Comparison of ENCODE assay signal across 10 cellular contexts in the genomic region with DNA sequence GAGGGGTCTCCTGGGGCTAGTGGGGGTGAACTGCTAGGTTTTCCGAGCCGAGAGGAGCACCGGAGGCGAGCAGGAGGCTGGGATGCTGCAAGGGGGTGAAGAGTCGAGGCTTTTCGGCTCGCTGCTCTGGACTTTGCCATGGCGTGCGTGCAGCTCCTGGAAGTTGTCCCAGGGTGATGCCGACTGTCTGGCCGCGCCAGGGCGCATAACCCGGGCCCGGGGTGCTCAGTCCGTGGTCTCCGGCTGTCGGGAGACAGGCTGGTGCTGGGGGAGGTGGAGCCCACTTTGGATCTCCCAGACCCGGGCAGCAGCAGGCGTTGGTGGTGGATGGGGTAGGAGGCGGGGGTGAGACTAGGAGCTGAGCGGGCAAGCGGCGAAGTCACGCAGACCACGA. TPM values are rescaled to one million over a fixed set of nuclear protein-coding genes. Genes with fewer than 3 reads are reported as not detected.
DNase-seq lines count a peak whose midpoint lies in the region; ATAC-seq, FAIRE-seq and TF ChIP-seq lines count a peak whose summit lies in the region.
"Had no signal": no experiment of that assay in that cellular context is flagged by ENCODE, and none has a peak within 500 bp of the region (broad histone marks: within the 10 kb centered on the region; RNA-seq: fewer than 3 reads in every experiment).

No MANE protein-coding gene starts in this region.

- H3K4me3 ChIP-seq in GM23338: peak overlapping the region; percentile 64
- no peak overlapping the region for H3K4me3 ChIP-seq in GM12878
- H3K4me3 ChIP-seq in iPS-18a (ENCODE audit: low read length): peak overlapping the region; percentile 72
- H3K4me3 ChIP-seq in skeletal muscle tissue (ENCODE audit: low read length in 3 of 3): peak overlapping the region; percentile 32 to 51 (median 35)

- no peak overlapping the region for H3K9ac ChIP-seq in GM12878 (ENCODE audit: control insufficient read depth, insufficient read depth, low read length)
- no peak overlapping the region for H3K9ac ChIP-seq in iPS-18a (ENCODE audit: low read length)
- H3K9ac ChIP-seq in skeletal muscle tissue (ENCODE audit: low read depth in 1 of 3, low read length in 3 of 3): no peak overlapping the region

- H3K9me3 ChIP-seq in GM12878 (replicated peaks; ENCODE audit: control insufficient read depth, insufficient read depth, low read length): no peaks in the 10 kb centered on the region
- H3K9me3 ChIP-seq in iPS-18a (ENCODE audit: control insufficient read depth, low read depth, low read length): peaks cover 19% of the 10 kb centered on the region
- H3K9me3 ChIP-seq in skeletal muscle tissue (ENCODE audit: control insufficient read depth in 3 of 3, low read length in 3 of 3): no peaks in the 10 kb centered on the region

- in situ Hi-C loops in GM12878 (cut with MboI): loop anchor here (10.0 kb wide), 1 partner anchor 240 kb away; no protein-coding TSS in a partner anchor

- H3K36me3 Mint-ChIP-seq in GM23338 (ENCODE audit: low read depth): no peaks in the 10 kb centered on the region
- H3K36me3 Mint-ChIP-seq in activated CD4-positive, alpha-beta memory T cell treated with anti-CD3 and anti-CD28 coated beads, Interleukin-2, amount 10 ng/mL, durations not matched to agents 7 days and 5 days (ENCODE audit: low read depth): no peaks in the 10 kb centered on the region

- DNase-seq in GM23338 (ENCODE audit: low spot score) (peak; percentile 12), GM12878 (ENCODE audit: low read depth, low spot score) (no peak), pons (ENCODE audit: low spot score) (no peak), NCI-H2081 treated with DMSO at 0.1 percent for 48 hours (lab: John Stamatoyannopoulos, UW) (no peak)
- DNase-seq in activated CD4-positive, CD25-positive, alpha-beta regulatory T cell (lab: John Stamatoyannopoulos, UW): no peak
- no peak for DNase-seq in activated CD4-positive, alpha-beta memory T cell treated with anti-CD3 and anti-CD28 coated beads, Interleukin-2, amount 10 ng/mL, durations not matched to agents 7 days and 5 days
- DNase-seq: SHP77 had no signal

- TF ChIP-seq EP300 in GM12878 (IDR thresholded peaks at IDR 0.05; ENCODE audit: borderline replicate concordance in 1 of 2, control insufficient read depth in 1 of 2, low read depth in 2 of 2, low read length in 2 of 2): no peak

- SMC1A ChIA-PET in GM12878 (lab: Charles Lee; ENCODE audit: uncharacterized antibody, unreplicated experiment): no interaction called here

- CTCF ChIA-PET in GM12878 (lab: Yijun Ruan, JAX): no interaction called here
- CTCF ChIA-PET in activated CD4-positive, alpha-beta memory T cell treated with anti-CD3 and anti-CD28 coated beads, Interleukin-2, amount 10 ng/mL, durations not matched to agents 7 days and 5 days (lab: Charles Lee): no interaction called here

- no peaks in the 10 kb centered on the region for H3F3A ChIP-seq in GM23338 (replicated peaks; ENCODE audit: low read depth)

- H3K9me2 ChIP-seq in GM23338 (ENCODE audit: insufficient read depth): no peaks in the 10 kb centered on the region

- H3K9me3 Mint-ChIP-seq in GM23338: no peaks in the 10 kb centered on the region
- no peaks in the 10 kb centered on the region for H3K9me3 Mint-ChIP-seq in activated CD4-positive, alpha-beta memory T cell treated with anti-CD3 and anti-CD28 coated beads, Interleukin-2, amount 10 ng/mL, durations not matched to agents 7 days and 5 days

- no peaks in the 10 kb centered on the region for H3K36me3 ChIP-seq in GM23338 (ENCODE audit: insufficient read depth)
- H3K36me3 ChIP-seq in GM12878 (ENCODE audit: control insufficient read depth in 2 of 2, insufficient read depth in 2 of 2, low read length in 1 of 2): no peaks in the 10 kb centered on the region
- H3K36me3 ChIP-seq in iPS-18a (ENCODE audit: control insufficient read depth, low read depth, low read length): no peaks in the 10 kb centered on the region
- H3K36me3 ChIP-seq in skeletal muscle tissue (ENCODE audit: control insufficient read depth in 3 of 3, insufficient read depth in 3 of 3, low read length in 3 of 3): no peaks in the 10 kb centered on the region

- H3K4me3 Mint-ChIP-seq in GM23338: peak overlapping the region; percentile 85
- H3K4me3 Mint-ChIP-seq in activated CD4-positive, alpha-beta memory T cell treated with anti-CD3 and anti-CD28 coated beads, Interleukin-2, amount 10 ng/mL, durations not matched to agents 7 days and 5 days: no peak overlapping the region

- H3K79me2 ChIP-seq in GM23338 (replicated peaks; ENCODE audit: insufficient read depth) (no peaks in the 10 kb centered on the region), GM12878 (ENCODE audit: control insufficient read depth, insufficient read depth, low read length) (no peaks in the 10 kb centered on the region)

- H3K4me2 ChIP-seq in GM23338 (peak overlapping the region; percentile 79), GM12878 (ENCODE audit: control insufficient read depth, insufficient read depth) (peak overlapping the region; percentile 25; the same call in 1 of the 2 replicates)

- RAD21 ChIA-PET in GM12878 (lab: Charles Lee; ENCODE audit: unreplicated experiment): interaction anchor here (0.6 kb wide), 1 partner anchor 77 kb away, joined by 3 read pairs; no protein-coding TSS in a partner anchor

- TF ChIP-seq CTCF in GM23338 (conservative IDR thresholded peaks at IDR 0.05; ENCODE audit: low read depth in 2 of 2): no peak
- no peak for TF ChIP-seq CTCF in GM12878 (IDR thresholded peaks at IDR 0.05 in 2 of 3, conservative IDR thresholded peaks at IDR 0.05 in 1 of 3; ENCODE audit: control insufficient read depth in 2 of 3, extremely low read depth in 1 of 3, insufficient read depth in 1 of 3, low read depth in 3 of 3, low read length in 3 of 3)

- H3K27me3 Mint-ChIP-seq in GM23338 (ENCODE audit: insufficient read depth, low read depth, poor library complexity): peaks cover 12% of the 10 kb centered on the region
- H3K27me3 Mint-ChIP-seq in activated CD4-positive, alpha-beta memory T cell treated with anti-CD3 and anti-CD28 coated beads, Interleukin-2, amount 10 ng/mL, durations not matched to agents 7 days and 5 days: peaks cover 16% of the 10 kb centered on the region

- no peak overlapping the region for H3K27ac Mint-ChIP-seq in GM23338
- no peak overlapping the region for H3K27ac Mint-ChIP-seq in activated CD4-positive, alpha-beta memory T cell treated with anti-CD3 and anti-CD28 coated beads, Interleukin-2, amount 10 ng/mL, durations not matched to agents 7 days and 5 days

- H3K27ac ChIP-seq in GM23338 (ENCODE audit: low read depth) (no peak overlapping the region), GM12878 (ENCODE audit: control insufficient read depth, insufficient read depth) (no peak overlapping the region), iPS-18a (ENCODE audit: low read length) (no peak overlapping the region), skeletal muscle tissue (ENCODE audit: low read depth, low read length) (no peak overlapping the region)

- 42% methylated on average over 26 of the region's 26 CpGs for WGBS in GM12878 (ENCODE audit: insufficient coverage, insufficient replicate concordance, low lambda C conversion rate, missing lambda C conversion rate)

- H3K4me1 ChIP-seq in GM23338 (ENCODE audit: insufficient read depth): no peaks in the 10 kb centered on the region; the same call in 1 of the 2 replicates
- no peaks in the 10 kb centered on the region for H3K4me1 ChIP-seq in GM12878 (ENCODE audit: control insufficient read depth, insufficient read depth, low read length)
- peaks cover 5% of the 10 kb centered on the region for H3K4me1 ChIP-seq in iPS-18a (ENCODE audit: control insufficient read depth, low read depth, low read length)
- H3K4me1 ChIP-seq in skeletal muscle tissue (ENCODE audit: control insufficient read depth in 3 of 3, insufficient read depth in 3 of 3, low read length in 3 of 3): peaks cover 0 to 3% (median 2%) of the 10 kb centered on the region in 3 donors

- H3K27me3 ChIP-seq in GM23338 (ENCODE audit: insufficient read depth) (peaks cover 25% of the 10 kb centered on the region), GM12878 (replicated peaks in 1 of 2; ENCODE audit: control insufficient read depth in 2 of 2, insufficient read depth in 2 of 2, low read length in 1 of 2) (no peaks in the 10 kb centered on the region), iPS-18a (ENCODE audit: control insufficient read depth, insufficient read depth, low read length) (peaks cover 17% of the 10 kb centered on the region), skeletal muscle tissue (ENCODE audit: control insufficient read depth in 3 of 3, insufficient read depth in 3 of 3, low read length in 3 of 3) (peaks cover 5 to 8% (median 8%) of the 10 kb centered on the region in 3 donors)

- TF ChIP-seq POLR2A in GM12878 (IDR thresholded peaks at IDR 0.05; ENCODE audit: low read depth, low read length): no peak

- H3K4me1 Mint-ChIP-seq in GM23338: peaks cover 30% of the 10 kb centered on the region
- H3K4me1 Mint-ChIP-seq in activated CD4-positive, alpha-beta memory T cell treated with anti-CD3 and anti-CD28 coated beads, Interleukin-2, amount 10 ng/mL, durations not matched to agents 7 days and 5 days: no peaks in the 10 kb centered on the region

- no TSS peak for BruUV-seq in GM12878 (replicated peaks; lab: Mats Ljungman, UMichigan)

- H4K20me1 ChIP-seq in GM23338 (replicated peaks; ENCODE audit: insufficient read depth): no peaks in the 10 kb centered on the region
- H4K20me1 ChIP-seq in GM12878 (ENCODE audit: control insufficient read depth, insufficient read depth): no peaks in the 10 kb centered on the region

- intact Hi-C loops in GM12878 (cut with micrococcal nuclease; ENCODE audit: unreplicated experiment): no loop called here

- no peak for FAIRE-seq in GM12878 (lab: Jason Lieb, UNC)
- FAIRE-seq: GM18507 had no signal

- POLR2A ChIA-PET in GM12878 (lab: Charles Lee): no interaction called here
- POLR2A ChIA-PET in activated CD4-positive, alpha-beta memory T cell treated with anti-CD3 and anti-CD28 coated beads, Interleukin-2, amount 10 ng/mL, durations not matched to agents 7 days and 5 days (lab: Charles Lee): no interaction called here

- no peak for TF ChIP-seq RAD21 in GM12878 (IDR thresholded peaks at IDR 0.05; ENCODE audit: insufficient read depth, low read depth, low read length)

- H2AFZ ChIP-seq in GM23338: no peak overlapping the region
- H2AFZ ChIP-seq in GM12878 (ENCODE audit: control insufficient read depth, low read depth, low read length): no peak overlapping the region

- ATAC-seq in GM23338 (peak; percentile 43), GM12878 (peak; percentile 40)

RNA-seq across cellular contexts. Expression of gene GRIA3, which starts 0.8 kb away (rescaled TPM):
- total RNA-seq in GM23338 (2014; rRNA removed; shearing (Covaris generic)): 0.93 and 2.7 TPM in 2 replicates
- polyA plus RNA-seq in GM23338 (2016; fragmentation: Nextera tagmentation; extraction: Ambion mirVana) (4.3 and 5.6 TPM in 2 replicates), GM12878 (2011; rRNA removed) (3.4 and 4.1 TPM in 2 replicates), GM12878 (2014; fragmentation: Illumina TruSeq; extraction: Trizol) (0.66 and 2.1 TPM in 2 replicates), GM12878 (2014; fragmentation: Nextera tagmentation; extraction: Ambion mirVana) (1 to 10 TPM; 2.2 to 4.3 TPM), GM12878 (2014; rRNA removed) (1.1 and 2.4 TPM in 2 replicates), GM12878 (2016; fragmentation: Nextera tagmentation; extraction: Ambion mirVana) (under 1 TPM; 0.45 to 0.86 TPM)
- total RNA-seq in GM12878 (2013; cell fraction: nucleolus; rRNA removed): 1.2 and 1.5 TPM in 2 replicates
- total RNA-seq in GM12878 (2014; rRNA removed) (1.6 and 2.5 TPM in 2 replicates), GM12878 (2014; rRNA removed; fragmentation: Illumina TruSeq; extraction: Trizol) (0.81 and 1.9 TPM in 2 replicates), GM12878 (2021) (0.51 and 2.1 TPM in 2 replicates), skeletal muscle tissue (5.2 TPM)
- not detected for polyA plus RNA-seq in GM12878 (2011; ENCODE audit: low read depth)
- polyA plus RNA-seq in GM12878 (2011; cell fraction: cytosol; rRNA removed): 1.2 and 1.8 TPM in 2 replicates
- 0.99 and 1.4 TPM in 2 replicates for polyA plus RNA-seq in GM12878 (2011; cell fraction: nucleus; rRNA removed)
- polyA plus RNA-seq in GM12878 (2012): 0.25 and 0.53 TPM in 2 replicates
- 0.88 TPM in 1 of 2 replicates, not detected in the other for polyA minus RNA-seq in GM12878 (2011; rRNA and poly(A)+ RNA removed)
- polyA minus RNA-seq in GM12878 (2011; cell fraction: cytosol; rRNA and poly(A)+ RNA removed): not detected in 2 replicates
- polyA minus RNA-seq in GM12878 (2011; cell fraction: nucleus; rRNA and poly(A)+ RNA removed): 0.48 and 2.2 TPM in 2 replicates
- total RNA-seq in activated CD4-positive, alpha-beta memory T cell treated with anti-CD3 and anti-CD28 coated beads, Interleukin-2, amount 10 ng/mL, durations not matched to agents 7 days and 5 days: not detected
